19 cellular contexts compared by ENCODE assay signal in genomic region chr7:139112316-139112715, GRCh38. TPM values are rescaled to one million over a fixed set of nuclear protein-coding genes. Genes with fewer than 3 reads are reported as not detected.
DNase-seq lines count a peak whose midpoint lies in the region; ATAC-seq lines count a peak whose summit lies in the region.
"Had no signal": no experiment of that assay in that cellular context is flagged by ENCODE, and none has a peak within 500 bp of the region (broad histone marks: within the 10 kb centered on the region; RNA-seq: fewer than 3 reads in every experiment).

No MANE protein-coding gene starts in this region.

- H3K4me3 Mint-ChIP-seq in CD4-positive, CD25-positive, alpha-beta regulatory T cell: peak overlapping the region in 3 of 4 donors; percentile 14 to 68 (median 27)
- H3K4me3 Mint-ChIP-seq in CD8-positive, alpha-beta memory T cell: peak overlapping the region in 2 of 7 donors; percentile 75 to 76
- peak overlapping the region; percentile 12 for H3K4me3 Mint-ChIP-seq in activated CD8-positive, alpha-beta T cell treated with anti-CD3 and anti-CD28 coated beads, Interleukin-2, amount 10 ng/mL, durations not matched to agents 7 days and 5 days
- H3K4me3 Mint-ChIP-seq in naive thymus-derived CD4-positive, alpha-beta T cell: peak overlapping the region in 5 of 10 donors; percentile 32 to 98 (median 68)

- no peak for ATAC-seq in CD4-positive, CD25-positive, alpha-beta regulatory T cell (ENCODE audit: low read depth in 2 of 2)
- ATAC-seq in activated CD8-positive, alpha-beta T cell treated with anti-CD3 and anti-CD28 coated beads, Interleukin-2, amount 10 ng/mL, durations not matched to agents 7 days and 5 days: no peak
- no peak for ATAC-seq in naive thymus-derived CD4-positive, alpha-beta T cell
- ATAC-seq in HG03439 (IDR thresholded peaks at IDR 0.05; ENCODE audit: unreplicated experiment) (no peak), HG02938 (IDR thresholded peaks at IDR 0.05; ENCODE audit: unreplicated experiment) (no peak)
- ATAC-seq: left cardiac atrium had no signal

- no peaks in the 10 kb centered on the region for H3K9me3 ChIP-seq in CD4-positive, CD25-positive, alpha-beta regulatory T cell (ENCODE audit: control insufficient read depth in 2 of 2, low read length in 2 of 2)
- no peaks in the 10 kb centered on the region for H3K9me3 ChIP-seq in CD8-positive, alpha-beta memory T cell (ENCODE audit: low read length)
- H3K9me3 ChIP-seq in naive thymus-derived CD4-positive, alpha-beta T cell (ENCODE audit: control insufficient read depth in 2 of 3, low read length in 3 of 3): no peaks in the 10 kb centered on the region
- H3K9me3 ChIP-seq: BLaER1, HAP-1, ovary, transverse colon had no signal

- CTCF ChIA-PET in CD8-positive, alpha-beta memory T cell (lab: Charles Lee): interaction anchor here (1.3 to 1.5 kb wide), 3 partner anchors 14 to 35 kb away, joined by 3 to 12 read pairs (median 5); no protein-coding TSS in a partner anchor
- CTCF ChIA-PET in activated CD8-positive, alpha-beta T cell treated with anti-CD3 and anti-CD28 coated beads, Interleukin-2, amount 10 ng/mL, durations not matched to agents 7 days and 5 days (lab: Charles Lee): no interaction called here
- CTCF ChIA-PET in naive thymus-derived CD4-positive, alpha-beta T cell (lab: Charles Lee): interaction anchor here (0.6 to 3.1 kb wide), 6 partner anchors 9 to 1742 kb away, joined by 3 to 14 read pairs (median 4); no protein-coding TSS in a partner anchor

- H3K4me1 ChIP-seq in CD4-positive, CD25-positive, alpha-beta regulatory T cell (ENCODE audit: control insufficient read depth, insufficient read depth, low read length, poor library complexity, severe bottlenecking): peaks cover 17% of the 10 kb centered on the region
- peaks cover 21% of the 10 kb centered on the region for H3K4me1 ChIP-seq in CD8-positive, alpha-beta memory T cell (ENCODE audit: insufficient read depth, low read length)
- peaks cover 22 to 24% of the 10 kb centered on the region in 2 donors for H3K4me1 ChIP-seq in naive thymus-derived CD4-positive, alpha-beta T cell (ENCODE audit: control insufficient read depth in 2 of 2, insufficient read depth in 2 of 2, low read length in 2 of 2)

- peak overlapping the region; percentile 98 for H3K27ac ChIP-seq in CD4-positive, CD25-positive, alpha-beta regulatory T cell (ENCODE audit: insufficient read depth, low read length, poor library complexity, severe bottlenecking)
- H3K27ac ChIP-seq in CD8-positive, alpha-beta memory T cell (ENCODE audit: low read depth, low read length): no peak overlapping the region
- H3K27ac ChIP-seq in naive thymus-derived CD4-positive, alpha-beta T cell (ENCODE audit: low read depth, low read length): peak overlapping the region; percentile 93
- H3K27ac ChIP-seq: BLaER1, ovary, SK-N-MC, transverse colon had no signal

- no peak for DNase-seq in CD4-positive, CD25-positive, alpha-beta regulatory T cell
- DNase-seq in CD8-positive, alpha-beta memory T cell: no peak
- DNase-seq in activated CD8-positive, alpha-beta T cell treated with anti-CD3 and anti-CD28 coated beads, Interleukin-2, amount 10 ng/mL, durations not matched to agents 7 days and 5 days: no peak
- no peak for DNase-seq in naive thymus-derived CD4-positive, alpha-beta T cell
- DNase-seq in effector CD4-positive, alpha-beta T cell: no peak
- DNase-seq: amygdala; foreskin melanocyte; left cardiac atrium; NCI-H187 treated with DMSO at 0.1 percent for 48 hours; NCI-H510A; ovary; stimulated activated CD4-positive, alpha-beta T cell treated with anti-CD3 and anti-CD28 coated beads, Interleukin-4, amount 100 ng/mL, for 24 hours; stimulated activated CD8-positive, alpha-beta memory T cell treated with anti-CD3 and anti-CD28 coated beads, Interleukin-4, amount 100 ng/mL, for 48 hours; transverse colon had no signal

- H3K36me3 Mint-ChIP-seq in CD4-positive, CD25-positive, alpha-beta regulatory T cell: peaks cover 9% of the 10 kb centered on the region
- peaks cover 5 to 28% (median 8%) of the 10 kb centered on the region in 3 donors for H3K36me3 Mint-ChIP-seq in CD8-positive, alpha-beta memory T cell
- peaks cover 22% of the 10 kb centered on the region for H3K36me3 Mint-ChIP-seq in activated CD8-positive, alpha-beta T cell treated with anti-CD3 and anti-CD28 coated beads, Interleukin-2, amount 10 ng/mL, durations not matched to agents 7 days and 5 days (ENCODE audit: low read depth)
- peaks cover 8 to 18% (median 11%) of the 10 kb centered on the region in 5 donors for H3K36me3 Mint-ChIP-seq in naive thymus-derived CD4-positive, alpha-beta T cell

- peaks cover 9 to 50% (median 25%) of the 10 kb centered on the region in 4 donors for H3K4me1 Mint-ChIP-seq in CD4-positive, CD25-positive, alpha-beta regulatory T cell
- peaks cover 27 to 51% (median 37%) of the 10 kb centered on the region in 3 donors for H3K4me1 Mint-ChIP-seq in CD8-positive, alpha-beta memory T cell
- peaks cover 31% of the 10 kb centered on the region for H3K4me1 Mint-ChIP-seq in activated CD8-positive, alpha-beta T cell treated with anti-CD3 and anti-CD28 coated beads, Interleukin-2, amount 10 ng/mL, durations not matched to agents 7 days and 5 days (ENCODE audit: low read depth)
- H3K4me1 Mint-ChIP-seq in naive thymus-derived CD4-positive, alpha-beta T cell: peaks cover 28 to 68% (median 63%) of the 10 kb centered on the region in 7 donors

- peak overlapping the region; percentile 94 to 99 (median 96) for H3K27ac Mint-ChIP-seq in CD4-positive, CD25-positive, alpha-beta regulatory T cell
- peak overlapping the region; percentile 96 to 100 (median 98) for H3K27ac Mint-ChIP-seq in CD8-positive, alpha-beta memory T cell
- peak overlapping the region; percentile 80 for H3K27ac Mint-ChIP-seq in activated CD8-positive, alpha-beta T cell treated with anti-CD3 and anti-CD28 coated beads, Interleukin-2, amount 10 ng/mL, durations not matched to agents 7 days and 5 days
- peak overlapping the region; percentile 89 to 99 (median 97) for H3K27ac Mint-ChIP-seq in naive thymus-derived CD4-positive, alpha-beta T cell

- peaks cover 0 to 3% (median 0%) of the 10 kb centered on the region in 7 donors for H3K9me3 Mint-ChIP-seq in CD4-positive, CD25-positive, alpha-beta regulatory T cell
- peaks cover 0 to 2% (median 0%) of the 10 kb centered on the region in 5 donors for H3K9me3 Mint-ChIP-seq in CD8-positive, alpha-beta memory T cell
- no peaks in the 10 kb centered on the region for H3K9me3 Mint-ChIP-seq in activated CD8-positive, alpha-beta T cell treated with anti-CD3 and anti-CD28 coated beads, Interleukin-2, amount 10 ng/mL, durations not matched to agents 7 days and 5 days (ENCODE audit: insufficient read depth)
- peaks cover 0 to 12% (median 4%) of the 10 kb centered on the region in 11 donors for H3K9me3 Mint-ChIP-seq in naive thymus-derived CD4-positive, alpha-beta T cell

- no peaks in the 10 kb centered on the region for H3K27me3 ChIP-seq in CD4-positive, CD25-positive, alpha-beta regulatory T cell (ENCODE audit: control insufficient read depth, insufficient read depth, low read length)
- H3K27me3 ChIP-seq in CD8-positive, alpha-beta memory T cell (ENCODE audit: insufficient read depth, low read length, poor library complexity, severe bottlenecking): no peaks in the 10 kb centered on the region
- no peaks in the 10 kb centered on the region for H3K27me3 ChIP-seq in naive thymus-derived CD4-positive, alpha-beta T cell (ENCODE audit: control insufficient read depth in 2 of 2, insufficient read depth in 2 of 2, low read length in 2 of 2)
- H3K27me3 ChIP-seq: BLaER1, ovary, transverse colon had no signal

- H3K4me3 ChIP-seq in CD4-positive, CD25-positive, alpha-beta regulatory T cell (ENCODE audit: low read depth, low read length): peak overlapping the region; percentile 6
- no peak overlapping the region for H3K4me3 ChIP-seq in CD8-positive, alpha-beta memory T cell (ENCODE audit: low read length)
- H3K4me3 ChIP-seq in naive thymus-derived CD4-positive, alpha-beta T cell (ENCODE audit: low read length): no peak overlapping the region
- H3K4me3 ChIP-seq: BLaER1, HAP-1, ovary, SK-N-MC, transverse colon had no signal

- peaks cover 2% of the 10 kb centered on the region for H3K36me3 ChIP-seq in CD4-positive, CD25-positive, alpha-beta regulatory T cell (ENCODE audit: control insufficient read depth, insufficient read depth, low read length)
- no peaks in the 10 kb centered on the region for H3K36me3 ChIP-seq in CD8-positive, alpha-beta memory T cell (ENCODE audit: insufficient read depth, low read length)
- H3K36me3 ChIP-seq in naive thymus-derived CD4-positive, alpha-beta T cell (ENCODE audit: control insufficient read depth in 2 of 3, insufficient read depth in 3 of 3, low read length in 3 of 3): peaks cover 0 to 21% (median 0%) of the 10 kb centered on the region in 3 experiments
- H3K36me3 ChIP-seq: BLaER1, HAP-1, ovary, transverse colon had no signal

- intact Hi-C loops in naive thymus-derived CD4-positive, alpha-beta T cell (cut with micrococcal nuclease): no loop called here

- H3K27me3 Mint-ChIP-seq in CD4-positive, CD25-positive, alpha-beta regulatory T cell: peaks cover 4% of the 10 kb centered on the region
- H3K27me3 Mint-ChIP-seq in CD8-positive, alpha-beta memory T cell: peaks cover 0 to 15% of the 10 kb centered on the region in 2 donors
- no peaks in the 10 kb centered on the region for H3K27me3 Mint-ChIP-seq in activated CD8-positive, alpha-beta T cell treated with anti-CD3 and anti-CD28 coated beads, Interleukin-2, amount 10 ng/mL, durations not matched to agents 7 days and 5 days (ENCODE audit: low read depth)
- H3K27me3 Mint-ChIP-seq in naive thymus-derived CD4-positive, alpha-beta T cell: peaks cover 0 to 5% (median 0%) of the 10 kb centered on the region in 5 donors

- POLR2A ChIA-PET in CD8-positive, alpha-beta memory T cell (lab: Charles Lee): interaction anchor here (0.8 to 1.0 kb wide), 3 partner anchors 14 to 27 kb away, joined by 3 to 6 read pairs (median 3); no protein-coding TSS in a partner anchor
- POLR2A ChIA-PET in activated CD8-positive, alpha-beta T cell treated with anti-CD3 and anti-CD28 coated beads, Interleukin-2, amount 10 ng/mL, durations not matched to agents 7 days and 5 days (lab: Charles Lee): interaction anchor here (1.4 kb wide), 2 partner anchors 18 to 247 kb away, joined by 5 to 6 read pairs; partner anchors contain the start of gene LUC7L2
- POLR2A ChIA-PET in naive thymus-derived CD4-positive, alpha-beta T cell (lab: Charles Lee): interaction anchor here (0.7 to 3.9 kb wide), 10 partner anchors 8 to 38 kb away, joined by 3 to 24 read pairs (median 5); no protein-coding TSS in a partner anchor

RNA-seq across cellular contexts. Expression of gene ZC3HAV1, which starts 2.8 kb away (rescaled TPM):
- 220 TPM for total RNA-seq in CD4-positive, CD25-positive, alpha-beta regulatory T cell
- polyA plus RNA-seq in CD4-positive, CD25-positive, alpha-beta regulatory T cell: 100 to 1,000 TPM; 122 to 157 (median 139) TPM
- 10 to 100 TPM; 89.9 to 92.8 TPM for total RNA-seq in CD8-positive, alpha-beta memory T cell
- 153 TPM for polyA plus RNA-seq in CD8-positive, alpha-beta memory T cell
- 100 to 1,000 TPM; 121 to 122 TPM for total RNA-seq in activated CD8-positive, alpha-beta T cell treated with anti-CD3 and anti-CD28 coated beads, Interleukin-2, amount 10 ng/mL, durations not matched to agents 7 days and 5 days
- total RNA-seq in naive thymus-derived CD4-positive, alpha-beta T cell: 100 to 1,000 TPM; 129 to 181 (median 152) TPM
- 100 to 1,000 TPM; 165 to 249 TPM for polyA plus RNA-seq in naive thymus-derived CD4-positive, alpha-beta T cell
